1 cellular context compared by ENCODE assay signal in the genomic region with DNA sequence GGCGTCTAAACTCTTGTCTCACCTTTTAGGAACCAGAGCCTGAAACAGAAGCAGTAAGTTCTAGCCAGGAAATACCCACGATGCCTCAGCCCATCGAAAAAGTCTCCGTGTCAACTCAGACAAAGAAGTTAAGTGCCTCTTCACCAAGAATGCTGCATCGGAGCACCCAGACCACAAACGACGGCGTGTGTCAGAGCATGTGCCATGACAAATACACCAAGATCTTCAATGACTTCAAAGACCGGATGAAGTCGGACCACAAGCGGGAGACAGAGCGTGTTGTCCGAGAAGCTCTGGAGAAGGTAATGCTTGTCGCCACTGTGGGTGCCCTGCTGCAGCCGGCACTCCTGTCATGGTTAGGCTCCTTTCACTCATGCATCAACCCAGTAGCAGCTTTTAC.
TF ChIP-seq lines count a peak whose summit lies in the region.

No MANE protein-coding gene starts in this region.

TF ChIP-seq in SK-N-SH treated with all-trans-retinoic acid at 6 μM for 48 hours, 23 proteins besides CTCF, POLR2A, EP300 and RAD21 (continued from another document):
- TF ChIP-seq ISL1 (CRISPR knock-in tag; IDR thresholded peaks at IDR 0.05), result no peak
- no peak for TF ChIP-seq SNAI2 (CRISPR knock-in tag; IDR thresholded peaks at IDR 0.05)
- TF ChIP-seq, protein P1, sequence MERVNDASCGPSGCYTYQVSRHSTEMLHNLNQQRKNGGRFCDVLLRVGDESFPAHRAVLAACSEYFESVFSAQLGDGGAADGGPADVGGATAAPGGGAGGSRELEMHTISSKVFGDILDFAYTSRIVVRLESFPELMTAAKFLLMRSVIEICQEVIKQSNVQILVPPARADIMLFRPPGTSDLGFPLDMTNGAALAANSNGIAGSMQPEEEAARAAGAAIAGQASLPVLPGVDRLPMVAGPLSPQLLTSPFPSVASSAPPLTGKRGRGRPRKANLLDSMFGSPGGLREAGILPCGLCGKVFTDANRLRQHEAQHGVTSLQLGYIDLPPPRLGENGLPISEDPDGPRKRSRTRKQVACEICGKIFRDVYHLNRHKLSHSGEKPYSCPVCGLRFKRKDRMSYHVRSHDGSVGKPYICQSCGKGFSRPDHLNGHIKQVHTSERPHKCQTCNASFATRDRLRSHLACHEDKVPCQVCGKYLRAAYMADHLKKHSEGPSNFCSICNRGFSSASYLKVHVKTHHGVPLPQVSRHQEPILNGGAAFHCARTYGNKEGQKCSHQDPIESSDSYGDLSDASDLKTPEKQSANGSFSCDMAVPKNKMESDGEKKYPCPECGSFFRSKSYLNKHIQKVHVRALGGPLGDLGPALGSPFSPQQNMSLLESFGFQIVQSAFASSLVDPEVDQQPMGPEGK (CRISPR knock-in tag; IDR thresholded peaks at IDR 0.05; ENCODE audit: borderline replicate concordance), result no peak
- TF ChIP-seq, protein P2, sequence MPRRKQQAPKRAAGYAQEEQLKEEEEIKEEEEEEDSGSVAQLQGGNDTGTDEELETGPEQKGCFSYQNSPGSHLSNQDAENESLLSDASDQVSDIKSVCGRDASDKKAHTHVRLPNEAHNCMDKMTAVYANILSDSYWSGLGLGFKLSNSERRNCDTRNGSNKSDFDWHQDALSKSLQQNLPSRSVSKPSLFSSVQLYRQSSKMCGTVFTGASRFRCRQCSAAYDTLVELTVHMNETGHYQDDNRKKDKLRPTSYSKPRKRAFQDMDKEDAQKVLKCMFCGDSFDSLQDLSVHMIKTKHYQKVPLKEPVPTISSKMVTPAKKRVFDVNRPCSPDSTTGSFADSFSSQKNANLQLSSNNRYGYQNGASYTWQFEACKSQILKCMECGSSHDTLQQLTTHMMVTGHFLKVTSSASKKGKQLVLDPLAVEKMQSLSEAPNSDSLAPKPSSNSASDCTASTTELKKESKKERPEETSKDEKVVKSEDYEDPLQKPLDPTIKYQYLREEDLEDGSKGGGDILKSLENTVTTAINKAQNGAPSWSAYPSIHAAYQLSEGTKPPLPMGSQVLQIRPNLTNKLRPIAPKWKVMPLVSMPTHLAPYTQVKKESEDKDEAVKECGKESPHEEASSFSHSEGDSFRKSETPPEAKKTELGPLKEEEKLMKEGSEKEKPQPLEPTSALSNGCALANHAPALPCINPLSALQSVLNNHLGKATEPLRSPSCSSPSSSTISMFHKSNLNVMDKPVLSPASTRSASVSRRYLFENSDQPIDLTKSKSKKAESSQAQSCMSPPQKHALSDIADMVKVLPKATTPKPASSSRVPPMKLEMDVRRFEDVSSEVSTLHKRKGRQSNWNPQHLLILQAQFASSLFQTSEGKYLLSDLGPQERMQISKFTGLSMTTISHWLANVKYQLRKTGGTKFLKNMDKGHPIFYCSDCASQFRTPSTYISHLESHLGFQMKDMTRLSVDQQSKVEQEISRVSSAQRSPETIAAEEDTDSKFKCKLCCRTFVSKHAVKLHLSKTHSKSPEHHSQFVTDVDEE (CRISPR knock-in tag; IDR thresholded peaks at IDR 0.05), result no peak
- TF ChIP-seq, protein P3, sequence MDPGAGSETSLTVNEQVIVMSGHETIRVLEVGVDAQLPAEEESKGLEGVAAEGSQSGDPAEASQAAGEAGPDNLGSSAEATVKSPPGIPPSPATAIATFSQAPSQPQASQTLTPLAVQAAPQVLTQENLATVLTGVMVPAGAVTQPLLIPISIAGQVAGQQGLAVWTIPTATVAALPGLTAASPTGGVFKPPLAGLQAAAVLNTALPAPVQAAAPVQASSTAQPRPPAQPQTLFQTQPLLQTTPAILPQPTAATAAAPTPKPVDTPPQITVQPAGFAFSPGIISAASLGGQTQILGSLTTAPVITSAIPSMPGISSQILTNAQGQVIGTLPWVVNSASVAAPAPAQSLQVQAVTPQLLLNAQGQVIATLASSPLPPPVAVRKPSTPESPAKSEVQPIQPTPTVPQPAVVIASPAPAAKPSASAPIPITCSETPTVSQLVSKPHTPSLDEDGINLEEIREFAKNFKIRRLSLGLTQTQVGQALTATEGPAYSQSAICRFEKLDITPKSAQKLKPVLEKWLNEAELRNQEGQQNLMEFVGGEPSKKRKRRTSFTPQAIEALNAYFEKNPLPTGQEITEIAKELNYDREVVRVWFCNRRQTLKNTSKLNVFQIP (CRISPR knock-in tag; IDR thresholded peaks at IDR 0.05; ENCODE audit: borderline replicate concordance, low read depth), result no peak
- no peak for TF ChIP-seq ZNF8 (CRISPR knock-in tag; IDR thresholded peaks at IDR 0.05)
- no peak for TF ChIP-seq ARNTL (CRISPR knock-in tag; IDR thresholded peaks at IDR 0.05; ENCODE audit: borderline replicate concordance, low read depth)
